In the genomic region with DNA sequence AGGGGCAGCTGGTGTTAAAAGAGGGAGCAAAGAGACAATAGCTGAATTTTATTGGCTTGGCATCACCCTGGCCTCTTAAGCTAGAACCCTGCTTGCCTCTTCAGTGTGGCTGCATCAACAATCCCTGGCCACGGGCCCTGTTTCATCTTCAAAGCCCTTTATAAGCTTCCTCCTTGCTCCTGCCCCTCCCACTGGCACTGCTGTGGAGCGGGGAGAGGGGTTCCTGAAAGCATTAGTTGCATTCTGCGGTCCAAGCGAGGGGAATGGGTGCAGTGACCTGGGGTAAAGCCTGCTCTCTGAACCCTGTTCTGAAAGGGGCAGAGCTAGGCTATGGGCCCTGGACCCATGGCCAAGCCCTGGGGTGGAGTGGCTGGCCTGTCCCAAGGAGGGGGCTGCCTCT, we compare ENCODE assay signal across 28 cellular contexts. TPM values are rescaled to one million over a fixed set of nuclear protein-coding genes. Genes with fewer than 3 reads are reported as not detected.
A peak's percentile ranks its signal among the peaks of the same experiment; 100 is the strongest.
DNase-seq lines count a peak whose midpoint lies in the region; ATAC-seq and TF ChIP-seq lines count a peak whose summit lies in the region.
"Had no signal": no experiment of that assay in that cellular context is flagged by ENCODE, and none has a peak within 500 bp of the region (broad histone marks: within the 10 kb centered on the region; RNA-seq: fewer than 3 reads in every experiment).

No MANE protein-coding gene starts in this region.

- H3K36me3 ChIP-seq in upper lobe of right lung: no peaks in the 10 kb centered on the region
- H3K36me3 ChIP-seq: SJCRH30 had no signal

- no peak for ATAC-seq in upper lobe of right lung
- ATAC-seq in omental fat pad (ENCODE audit: low FRiP score): no peak
- no peak for ATAC-seq in GM21723 (IDR thresholded peaks at IDR 0.05; ENCODE audit: unreplicated experiment)
- ATAC-seq in GM19397 (IDR thresholded peaks at IDR 0.05; ENCODE audit: unreplicated experiment): no peak
- ATAC-seq: A549; activated CD8-positive, alpha-beta T cell treated with anti-CD3 and anti-CD28 coated beads, Interleukin-2, amount 10 ng/mL, durations not matched to agents 7 days and 5 days; T-cell had no signal

- H3K27ac Mint-ChIP-seq in activated naive CD4-positive, alpha-beta T cell treated with anti-CD3 and anti-CD28 coated beads, Interleukin-2, amount 10 ng/mL, durations not matched to agents 7 days and 5 days: no peak overlapping the region
- H3K27ac Mint-ChIP-seq: activated CD8-positive, alpha-beta T cell treated with anti-CD3 and anti-CD28 coated beads, Interleukin-2, amount 10 ng/mL, durations not matched to agents 7 days and 5 days; activated naive CD4-positive, alpha-beta T cell treated with anti-CD3 and anti-CD28 coated beads, Interleukin-2, amount 50 U/mL, for 24 hours; B cell; T-cell had no signal

- H3K4me3 ChIP-seq in upper lobe of right lung: no peak overlapping the region
- H3K4me3 ChIP-seq: A549, lung, SJCRH30, skin epidermis had no signal

- no peaks in the 10 kb centered on the region for H3K4me1 ChIP-seq in upper lobe of right lung
- H3K4me1 ChIP-seq: SJCRH30 had no signal

- peaks cover 79% of the 10 kb centered on the region for H3K27me3 Mint-ChIP-seq in activated naive CD4-positive, alpha-beta T cell treated with anti-CD3 and anti-CD28 coated beads, Interleukin-2, amount 10 ng/mL, durations not matched to agents 7 days and 5 days

- no peaks in the 10 kb centered on the region for H3K36me3 Mint-ChIP-seq in activated naive CD4-positive, alpha-beta T cell treated with anti-CD3 and anti-CD28 coated beads, Interleukin-2, amount 10 ng/mL, durations not matched to agents 7 days and 5 days
- H3K36me3 Mint-ChIP-seq: activated naive CD4-positive, alpha-beta T cell treated with anti-CD3 and anti-CD28 coated beads, Interleukin-2, amount 50 U/mL, for 24 hours; T-cell had no signal

- no peaks in the 10 kb centered on the region for H3K4me1 Mint-ChIP-seq in activated naive CD4-positive, alpha-beta T cell treated with anti-CD3 and anti-CD28 coated beads, Interleukin-2, amount 10 ng/mL, durations not matched to agents 7 days and 5 days
- H3K4me1 Mint-ChIP-seq: activated naive CD4-positive, alpha-beta T cell treated with anti-CD3 and anti-CD28 coated beads, Interleukin-2, amount 50 U/mL, for 24 hours; B cell; T-cell had no signal

- H3K27ac ChIP-seq in upper lobe of right lung: no peak overlapping the region
- H3K27ac ChIP-seq: KMS-11, SJCRH30, skin epidermis had no signal

- DNase-seq in activated naive CD4-positive, alpha-beta T cell treated with anti-CD3 and anti-CD28 coated beads, Interleukin-2, amount 10 ng/mL, durations not matched to agents 7 days and 5 days: peak; percentile 15
- no peak for DNase-seq in activated naive CD4-positive, alpha-beta T cell treated with Interleukin-2 at 50 U/mL for 16 hours
- DNase-seq in NCI-H774 (lab: John Stamatoyannopoulos, UW): peak; percentile 25
- peak; percentile 5 for DNase-seq in left kidney (ENCODE audit: low read depth, low spot score)
- DNase-seq in upper lobe of right lung: peak; percentile 26
- DNase-seq in omental fat pad (ENCODE audit: low spot score): no peak
- DNase-seq: activated CD4-positive, CD25-positive, alpha-beta regulatory T cell treated with anti-CD3 and anti-CD28 coated beads, Interleukin-2, amount 50 U/mL, for 72 hours; activated CD8-positive, alpha-beta T cell treated with anti-CD3 and anti-CD28 coated beads, Interleukin-2, amount 10 ng/mL, durations not matched to agents 7 days and 5 days; activated T-cell treated with anti-CD3 and anti-CD28 coated beads, Interleukin-2, amount 50 U/mL, for 1 hour; central memory CD4-positive, alpha-beta T cell; glutamatergic neuron; NCI-H1694; NCI-H446; SJCRH30; stimulated activated CD4-positive, alpha-beta T cell treated with anti-CD3 and anti-CD28 coated beads, Interleukin-1b, Interleukin-23, amount 100 ng/mL, for 48 hours; T-cell had no signal

- H3K4me3 Mint-ChIP-seq in activated naive CD4-positive, alpha-beta T cell treated with anti-CD3 and anti-CD28 coated beads, Interleukin-2, amount 10 ng/mL, durations not matched to agents 7 days and 5 days: no peak overlapping the region
- H3K4me3 Mint-ChIP-seq: activated CD8-positive, alpha-beta T cell treated with anti-CD3 and anti-CD28 coated beads, Interleukin-2, amount 10 ng/mL, durations not matched to agents 7 days and 5 days; activated naive CD4-positive, alpha-beta T cell treated with anti-CD3 and anti-CD28 coated beads, Interleukin-2, amount 50 U/mL, for 24 hours; B cell; T-cell had no signal

- intact Hi-C loops in upper lobe of right lung (cut with DNase I): no loop called here

- H3K9me3 ChIP-seq in upper lobe of right lung: no peaks in the 10 kb centered on the region
- H3K9me3 ChIP-seq: A549, SJCRH30 had no signal

- no peak for TF ChIP-seq CTCF in upper lobe of right lung (IDR thresholded peaks at IDR 0.05)
- TF ChIP-seq CTCF in omental fat pad (IDR thresholded peaks at IDR 0.05): no peak

- H3K27me3 ChIP-seq in upper lobe of right lung: peaks cover 23% of the 10 kb centered on the region
- H3K27me3 ChIP-seq: SJCRH30 had no signal

- H3K9me3 Mint-ChIP-seq in activated naive CD4-positive, alpha-beta T cell treated with anti-CD3 and anti-CD28 coated beads, Interleukin-2, amount 10 ng/mL, durations not matched to agents 7 days and 5 days: no peaks in the 10 kb centered on the region
- H3K9me3 Mint-ChIP-seq: activated naive CD4-positive, alpha-beta T cell treated with anti-CD3 and anti-CD28 coated beads, Interleukin-2, amount 50 U/mL, for 24 hours; T-cell had no signal

- CTCF ChIA-PET in activated naive CD4-positive, alpha-beta T cell treated with anti-CD3 and anti-CD28 coated beads, Interleukin-2, amount 10 ng/mL, durations not matched to agents 7 days and 5 days (lab: Charles Lee): interaction anchor here (1.2 kb wide), 1 partner anchor 558 kb away, joined by 4 read pairs; no protein-coding TSS in a partner anchor

RNA-seq across cellular contexts. Expression of a gene that starts 0.2 kb away (rescaled TPM):
- total RNA-seq in upper lobe of right lung (not detected), omental fat pad (not detected)
- total RNA-seq: activated CD8-positive, alpha-beta T cell treated with anti-CD3 and anti-CD28 coated beads, Interleukin-2, amount 10 ng/mL, durations not matched to agents 7 days and 5 days; aorta; B cell; kidney epithelial cell; lung; renal cortical epithelial cell; SJCRH30; T-cell; ureter had no signal

RNA-seq across cellular contexts. Expression of a gene that starts 30.1 kb away (rescaled TPM):
- total RNA-seq in upper lobe of right lung (not detected), omental fat pad (not detected)
- total RNA-seq: B cell, renal cortical epithelial cell, ureter had no signal

RNA-seq across cellular contexts. Expression of a gene that starts 45.8 kb away (rescaled TPM):
- total RNA-seq in upper lobe of right lung (not detected), omental fat pad (not detected)
- total RNA-seq: activated CD8-positive, alpha-beta T cell treated with anti-CD3 and anti-CD28 coated beads, Interleukin-2, amount 10 ng/mL, durations not matched to agents 7 days and 5 days; aorta; B cell; kidney epithelial cell; lung; renal cortical epithelial cell; SJCRH30; T-cell; ureter had no signal

RNA-seq across cellular contexts. Expression of a gene that starts 47.0 kb away (rescaled TPM):
- 1.1 TPM for total RNA-seq in upper lobe of right lung
- under 1 TPM in 1 of 4 donors, not detected in 3; 0.37 TPM for total RNA-seq in omental fat pad
- total RNA-seq: B cell had no signal

Comparison
In these comparisons a context has a peak if more than half of its experiments do, and no peak if none do; other contexts are left out.
1. DNase-seq: peak in activated naive CD4-positive, alpha-beta T cell treated with anti-CD3 and anti-CD28 coated beads, Interleukin-2, amount 10 ng/mL, durations not matched to agents 7 days and 5 days (single experiment), NCI-H774 (single experiment), left kidney (single experiment) and upper lobe of right lung (single experiment); none in activated naive CD4-positive, alpha-beta T cell treated with Interleukin-2 at 50 U/mL for 16 hours (single experiment) and omental fat pad (single experiment).